In genomic region chr5:13250450-13251291, GRCh38 we compare ENCODE assay signal across 8 cellular contexts.
DNase-seq lines count a peak whose midpoint lies in the region; TF ChIP-seq lines count a peak whose summit lies in the region.

No MANE protein-coding gene starts in this region.

- no peak overlapping the region for H3K27ac Mint-ChIP-seq in HFFc6

- H3K27ac ChIP-seq in RWPE1 (no peak overlapping the region), spleen (no peak overlapping the region)

- POLR2A ChIA-PET in RWPE1 (lab: Yijun Ruan, JAX; ENCODE audit: low non-redundant PET) = no interaction called here

- no peaks in the 10 kb centered on the region for H3K36me3 Mint-ChIP-seq in HFFc6 (ENCODE audit: low read depth)

- WGBS in spleen, 5 donors = 82 to 90% (median 87%) methylated on average over 4 of the region's 4 CpGs

- DNase-seq in ELR (ENCODE audit: low read depth) = peak; percentile 57
- no peak for DNase-seq in HFFc6
- peak; percentile 7 for DNase-seq in RWPE1 (ENCODE audit: low spot score)
- DNase-seq in left kidney (ENCODE audit: low read depth, low spot score) = peak; percentile 8
- no peak for DNase-seq in NCI-H774 (lab: John Stamatoyannopoulos, UW)
- DNase-seq in spleen = no peak
- no peak for DNase-seq in T-helper 9 cell
- no peak for DNase-seq in NCI-H1417 treated with DMSO at 0.1 percent for 48 hours (lab: John Stamatoyannopoulos, UW)

- no peak overlapping the region for H3K4me3 Mint-ChIP-seq in HFFc6

- H3K4me3 ChIP-seq in spleen = no peak overlapping the region

- intact Hi-C loops in spleen (cut with DNase I; ENCODE audit: low total_unique reads) = no loop called here

- H3K4me1 ChIP-seq in spleen = no peaks in the 10 kb centered on the region

- TF ChIP-seq CTCF in HFFc6 (IDR thresholded peaks at IDR 0.05) = peak; percentile 71
- peak; percentile 53 for TF ChIP-seq CTCF in RWPE1 (conservative IDR thresholded peaks at IDR 0.05; ENCODE audit: low read depth)
- TF ChIP-seq CTCF in spleen (IDR thresholded peaks at IDR 0.05 in 8 of 11, conservative IDR thresholded peaks at IDR 0.05 in 3 of 11) = peak in 3 of 11 experiments; percentile 17 to 26 (median 20)

- TF ChIP-seq POLR2A in spleen (IDR thresholded peaks at IDR 0.05) = no peak

- H3K9me3 Mint-ChIP-seq in HFFc6 = peaks cover 3% of the 10 kb centered on the region

- no peaks in the 10 kb centered on the region for H3K36me3 ChIP-seq in spleen

- no peaks in the 10 kb centered on the region for H3K27me3 Mint-ChIP-seq in HFFc6 (ENCODE audit: insufficient read depth)

- CTCF ChIA-PET in RWPE1 (lab: Yijun Ruan, JAX) = interaction anchor here (0.6 to 1.1 kb wide), 6 partner anchors 13 to 831 kb away, joined by 3 to 4 read pairs (median 3); no protein-coding TSS in a partner anchor

- peaks cover 0 to 6% (median 0%) of the 10 kb centered on the region in 8 donors for H3K9me3 ChIP-seq in spleen

- H3K4me1 Mint-ChIP-seq in HFFc6 (ENCODE audit: low read depth) = no peaks in the 10 kb centered on the region; the same call in 1 of the 2 replicates

- H3K27me3 ChIP-seq in spleen (replicated peaks in 1 of 7) = no peaks in the 10 kb centered on the region

Comparison
In these comparisons a context has a peak if more than half of its experiments do, and no peak if none do; other contexts are left out.
1. DNase-seq: peak in ELR (single experiment), RWPE1 (single experiment) and left kidney (single experiment); none in HFFc6 (single experiment), NCI-H774 (single experiment), spleen (single experiment), T-helper 9 cell (single experiment) and NCI-H1417 treated with DMSO at 0.1 percent for 48 hours (single experiment).